9 cellular contexts compared by ENCODE assay signal in the genomic region with DNA sequence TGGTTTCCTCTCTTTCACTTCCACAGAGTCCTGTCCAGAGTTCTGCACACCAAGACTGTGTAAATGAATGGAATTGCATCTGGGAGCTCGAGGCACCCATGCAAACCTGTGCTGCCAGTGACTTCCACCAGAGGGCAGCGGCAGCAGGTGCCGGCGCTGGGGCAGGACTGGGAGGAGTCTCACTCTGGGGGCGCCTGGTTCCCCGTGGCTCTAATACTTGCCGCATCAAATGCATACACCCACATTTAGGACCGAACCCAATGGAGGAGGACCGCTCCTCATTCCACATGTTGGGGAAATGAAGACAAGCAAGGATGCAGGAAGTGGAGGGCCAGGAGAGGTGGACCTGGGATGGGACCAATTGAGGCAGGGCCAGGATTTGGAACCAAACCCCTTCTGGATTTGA. TPM values are rescaled to one million over a fixed set of nuclear protein-coding genes. Genes with fewer than 3 reads are reported as not detected.
DNase-seq lines count a peak whose midpoint lies in the region; ATAC-seq, FAIRE-seq and TF ChIP-seq lines count a peak whose summit lies in the region.
"Had no signal": no experiment of that assay in that cellular context is flagged by ENCODE, and none has a peak within 500 bp of the region (broad histone marks: within the 10 kb centered on the region; RNA-seq: fewer than 3 reads in every experiment).

No MANE protein-coding gene starts in this region.

- H3K4me1 Mint-ChIP-seq in CD4-positive, alpha-beta T cell (ENCODE audit: low read depth) = peaks cover 25% of the 10 kb centered on the region

- peak; percentile 71 for ATAC-seq in CD4-positive, alpha-beta T cell (ENCODE audit: poor library complexity)
- ATAC-seq in Right ventricle myocardium inferior (peak; percentile 46), GM18861 (IDR thresholded peaks at IDR 0.05; ENCODE audit: unreplicated experiment) (no peak), GM19395 (IDR thresholded peaks at IDR 0.05; ENCODE audit: unreplicated experiment) (no peak)

- H3K27ac Mint-ChIP-seq in CD4-positive, alpha-beta T cell = peak overlapping the region; percentile 94

- no peaks in the 10 kb centered on the region for H3K36me3 ChIP-seq in small intestine (ENCODE audit: control insufficient read depth in 2 of 2, insufficient read depth in 2 of 2, low read length in 2 of 2)

- TF ChIP-seq CTCF in CD4-positive, alpha-beta T cell (IDR thresholded peaks at IDR 0.05) = peak; percentile 97

- DNase-seq in CD4-positive, alpha-beta T cell = peak; percentile 71 to 84 (median 78)
- DNase-seq in HCEC 1CT = peak; percentile 22
- DNase-seq in RPMI8226 = peak; percentile 81
- DNase-seq in activated effector memory CD4-positive, alpha-beta T cell treated with Interleukin-2 at 50 U/mL for 16 hours = peak; percentile 69
- peak; percentile 86 for DNase-seq in Right ventricle myocardium inferior (ENCODE audit: missing footprints)
- peak; percentile 61 for DNase-seq in small intestine

- no peaks in the 10 kb centered on the region for H3K9me3 ChIP-seq in CD4-positive, alpha-beta T cell (ENCODE audit: control insufficient read depth, low read length)
- H3K9me3 ChIP-seq in small intestine (ENCODE audit: control insufficient read depth, low read depth) = no peaks in the 10 kb centered on the region

- peak overlapping the region; percentile 93 for H3K27ac ChIP-seq in CD4-positive, alpha-beta T cell (ENCODE audit: low read depth, low read length)
- H3K27ac ChIP-seq in small intestine (ENCODE audit: low read depth in 1 of 2, low read length in 1 of 2) = no peak overlapping the region

- no peaks in the 10 kb centered on the region for H3K4me1 ChIP-seq in small intestine (ENCODE audit: control insufficient read depth in 2 of 2, insufficient read depth in 1 of 2, low read depth in 1 of 2, low read length in 1 of 2)

- no peaks in the 10 kb centered on the region for H3K9me3 Mint-ChIP-seq in CD4-positive, alpha-beta T cell

- FAIRE-seq in small intestine (lab: Jason Lieb, UNC) = no peak

- CTCF ChIA-PET in CD4-positive, alpha-beta T cell (lab: Charles Lee) = interaction anchor here (0.6 to 2.6 kb wide), 38 partner anchors 8 to 218 kb away, joined by 3 to 16 read pairs (median 5); a partner anchor contains a TSS

- H3K4me3 ChIP-seq in small intestine (ENCODE audit: low read depth in 1 of 2, low read length in 2 of 2) = no peak overlapping the region

- WGBS in small intestine, 3 donors = 9 to 17% (median 14%) methylated on average over 9 of the region's 9 CpGs

- H3K27me3 ChIP-seq in CD4-positive, alpha-beta T cell (ENCODE audit: control insufficient read depth, insufficient read depth, low read length) = no peaks in the 10 kb centered on the region
- no peaks in the 10 kb centered on the region for H3K27me3 ChIP-seq in small intestine (ENCODE audit: control insufficient read depth in 2 of 2, insufficient read depth in 2 of 2, low read length in 2 of 2)

- H3K36me3 Mint-ChIP-seq in CD4-positive, alpha-beta T cell (ENCODE audit: low read depth) = peaks cover 39% of the 10 kb centered on the region

- POLR2A ChIA-PET in CD4-positive, alpha-beta T cell (lab: Charles Lee) = interaction anchor here (0.6 to 1.9 kb wide), 4 partner anchors 39 to 190 kb away, joined by 3 to 6 read pairs (median 4); a partner anchor contains a TSS

- H3K27me3 Mint-ChIP-seq in CD4-positive, alpha-beta T cell = no peaks in the 10 kb centered on the region

- intact Hi-C loops in CD4-positive, alpha-beta T cell (cut with DNase I, micrococcal nuclease) = loop anchor here (1.0 to 2.0 kb wide), 7 partner anchors 16 to 217 kb away; no protein-coding TSS in a partner anchor
- intact Hi-C loops in Right ventricle myocardium inferior (cut with DNase I) = loop anchor here (2.0 kb wide), 2 partner anchors 160 to 216 kb away; no protein-coding TSS in a partner anchor

- peak overlapping the region; percentile 90 for H3K4me3 Mint-ChIP-seq in CD4-positive, alpha-beta T cell

RNA-seq across cellular contexts. Expression of a gene that starts 1.1 kb away (rescaled TPM):
- total RNA-seq in CD4-positive, alpha-beta T cell = 100 to 1,000 TPM; 814 to 827 TPM
- total RNA-seq in Right ventricle myocardium inferior = 0.22 TPM
- 1 to 10 TPM; 1.6 to 5.1 (median 1.8) TPM for polyA plus RNA-seq in small intestine
- total RNA-seq: LHCN-M2 had no signal

RNA-seq across cellular contexts. Expression of a gene that starts 18.4 kb away (rescaled TPM):
- 10 to 100 TPM; 10.5 to 11.9 TPM for total RNA-seq in CD4-positive, alpha-beta T cell
- 20.8 TPM for total RNA-seq in Right ventricle myocardium inferior
- 10 to 100 TPM in 2 of 3 donors, 1 to 10 TPM in 1; 4.5 to 26.0 (median 11.1) TPM for polyA plus RNA-seq in small intestine

RNA-seq across cellular contexts. Expression of a gene that starts 46.1 kb away (rescaled TPM):
- not detected for total RNA-seq in CD4-positive, alpha-beta T cell
- total RNA-seq in Right ventricle myocardium inferior = 6.3 TPM
- polyA plus RNA-seq in small intestine = 1 to 10 TPM in 2 of 3 donors, under 1 TPM in 1; 0.89 to 6.9 (median 1.1) TPM

RNA-seq across cellular contexts. Expression of a gene that starts 56.4 kb away (rescaled TPM):
- total RNA-seq in CD4-positive, alpha-beta T cell = 10 to 100 TPM; 27.8 to 32.9 TPM
- total RNA-seq in Right ventricle myocardium inferior = 97.5 TPM
- 10 to 100 TPM; 14.1 to 63.7 (median 30.5) TPM for polyA plus RNA-seq in small intestine

Comparison
In these comparisons a context has a peak if more than half of its experiments do, and no peak if none do; other contexts are left out.
1. ATAC-seq: peak in CD4-positive, alpha-beta T cell (single experiment) and Right ventricle myocardium inferior (single experiment); none in GM18861 (single experiment) and GM19395 (single experiment).
2. DNase-seq: peak in every context shown above with its lines; median percentile 86 in Right ventricle myocardium inferior; 81 in RPMI8226; 78 in CD4-positive, alpha-beta T cell; 69 in activated effector memory CD4-positive, alpha-beta T cell treated with Interleukin-2 at 50 U/mL for 16 hours; 61 in small intestine; 22 in HCEC 1CT.
3. RNA of a gene that starts 1.1 kb away (total RNA-seq): 814 to 827 TPM in CD4-positive, alpha-beta T cell; 0.22 TPM in Right ventricle myocardium inferior (single experiment); every median in the first group is over 100 times any median in the second.